ENCODE assay signal across 1 cellular context in the genomic region with DNA sequence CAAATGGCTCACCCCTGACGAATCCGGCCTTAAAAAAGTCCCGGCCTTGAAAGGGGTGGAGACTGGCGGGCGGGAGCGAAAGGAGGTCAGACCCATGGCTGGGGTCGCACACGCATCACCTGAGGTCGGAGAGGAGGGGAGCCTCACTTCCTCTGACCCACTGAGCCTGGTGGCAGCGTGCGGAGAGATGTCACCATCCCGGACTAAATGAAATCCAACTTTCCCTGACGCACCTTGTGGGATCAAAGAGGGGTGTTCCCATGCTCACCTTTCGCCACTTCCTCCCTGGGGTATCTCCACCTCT.
A peak's percentile ranks its signal among the peaks of the same experiment; 100 is the strongest.
TF ChIP-seq lines count a peak whose summit lies in the region.

No MANE protein-coding gene starts in this region.

TF ChIP-seq in H1, 55 proteins besides CTCF, POLR2A, EP300 and RAD21:
- TF ChIP-seq HDAC2 (IDR thresholded peaks at IDR 0.05; ENCODE audit: borderline replicate concordance in 1 of 2, low read depth in 2 of 2, low read length in 2 of 2): peak in 1 of 2 experiments; percentile 22; a peak in 1 of 4 replicates
- TF ChIP-seq TBP (IDR thresholded peaks at IDR 0.05; ENCODE audit: low read depth, low read length): peak; percentile 67; the same call in 1 of the 2 replicates
- TF ChIP-seq SAP30 (IDR thresholded peaks at IDR 0.05; ENCODE audit: insufficient read depth, insufficient replicate concordance, low read length): peak; percentile 78
- TF ChIP-seq PHF8 (conservative IDR thresholded peaks at IDR 0.05; ENCODE audit: low read depth, low read length): no peak
- TF ChIP-seq CREB1 (IDR thresholded peaks at IDR 0.05): no peak
- peak; percentile 88 for TF ChIP-seq KDM4A (IDR thresholded peaks at IDR 0.05; ENCODE audit: low read depth, low read length, severe bottlenecking)
- no peak for TF ChIP-seq KDM5A (IDR thresholded peaks at IDR 0.05; ENCODE audit: low read length)
- no peak for TF ChIP-seq TAF7 (optimal IDR thresholded peaks at IDR 0.05; ENCODE audit: borderline replicate concordance, low read depth, low read length)
- no peak for TF ChIP-seq BCL11A (IDR thresholded peaks at IDR 0.05; ENCODE audit: low read depth in 2 of 2, low read length in 2 of 2)
